In genomic region chr5:2782658-2783057, GRCh38 we compare ENCODE assay signal across 27 cellular contexts. TPM values are rescaled to one million over a fixed set of nuclear protein-coding genes. Genes with fewer than 3 reads are reported as not detected.
"Had no signal": no experiment of that assay in that cellular context is flagged by ENCODE, and none has a peak within 500 bp of the region (broad histone marks: within the 10 kb centered on the region; RNA-seq: fewer than 3 reads in every experiment).

No MANE protein-coding gene starts in this region.

- DNase-seq: naive thymus-derived CD4-positive, alpha-beta T cell; natural killer cell; nucleus accumbens; pancreas; psoas muscle; right cardiac atrium; right lobe of liver; sigmoid colon; small intestine; stimulated activated CD4-positive, alpha-beta T cell treated with anti-CD3 and anti-CD28 coated beads, Interleukin-15, amount 100 ng/mL, for 24 hours; stimulated activated CD4-positive, alpha-beta T cell treated with anti-CD3 and anti-CD28 coated beads, Interleukin-2, amount 100 ng/mL, for 24 hours; stimulated activated CD4-positive, alpha-beta T cell treated with anti-CD3 and anti-CD28 coated beads, Interleukin-2, amount 100 ng/mL, for 48 hours; stimulated activated CD4-positive, alpha-beta T cell treated with anti-CD3 and anti-CD28 coated beads, Interleukin-4, amount 100 ng/mL, for 24 hours; stimulated activated naive B cell treated with anti-CD40 and anti-IgM and Interleukin-4, amounts not matched to agents 10 μg/mL and 1 μg/mL and 100 μg/mL, for 72 hours; stimulated activated naive CD8-positive, alpha-beta T cell treated with anti-CD3 and anti-CD28 coated beads, Interleukin-15, amount 100 ng/mL, for 72 hours; stimulated activated naive CD8-positive, alpha-beta T cell treated with anti-CD3 and anti-CD28 coated beads, Interleukin-15, Interleukin-2, amounts not matched to agents 100 U/mL and 50 U/mL, for 24 hours; substantia nigra; testis; tibial artery; transverse colon had no signal

- H3K9me3 ChIP-seq: neutrophil, pancreas, psoas muscle, right lobe of liver, testis, tibial artery, transverse colon, vagina had no signal

- H3K4me3 ChIP-seq: neural progenitor cell, pancreas, psoas muscle, right lobe of liver, sigmoid colon, suprapubic skin, testis, tibial artery, transverse colon, vagina had no signal

- H3K4me3 Mint-ChIP-seq: naive thymus-derived CD4-positive, alpha-beta T cell; natural killer cell; nephron; neural progenitor cell; stimulated activated effector memory CD8-positive, alpha-beta T cell treated with anti-CD3 and anti-CD28 coated beads, Interleukin-12 subunit alpha, Interleukin-12 subunit beta, amount 100 ng/mL, for 72 hours; stimulated activated naive B cell treated with anti-CD40 and anti-IgM and Interleukin-4, amounts not matched to agents 10 μg/mL and 1 μg/mL and 100 μg/mL, for 72 hours; stimulated activated naive CD8-positive, alpha-beta T cell treated with anti-CD3 and anti-CD28 coated beads, Interleukin-15, amount 100 ng/mL, for 72 hours had no signal

- H2AFZ ChIP-seq: neural progenitor cell had no signal

- H3K27ac Mint-ChIP-seq: naive thymus-derived CD4-positive, alpha-beta T cell; natural killer cell; nephron; neural progenitor cell; progenitor cell of endocrine pancreas; stimulated activated effector memory CD8-positive, alpha-beta T cell treated with anti-CD3 and anti-CD28 coated beads, Interleukin-12 subunit alpha, Interleukin-12 subunit beta, amount 100 ng/mL, for 72 hours; stimulated activated naive B cell treated with anti-CD40 and anti-IgM and Interleukin-4, amounts not matched to agents 10 μg/mL and 1 μg/mL and 100 μg/mL, for 72 hours; stimulated activated naive CD8-positive, alpha-beta T cell treated with anti-CD3 and anti-CD28 coated beads, Interleukin-15, amount 100 ng/mL, for 72 hours had no signal

- H3K27me3 ChIP-seq: neural progenitor cell, neutrophil, pancreas, right lobe of liver, sigmoid colon, suprapubic skin, testis, tibial artery, transverse colon, vagina had no signal

- H3K36me3 Mint-ChIP-seq: natural killer cell; stimulated activated effector memory CD8-positive, alpha-beta T cell treated with anti-CD3 and anti-CD28 coated beads, Interleukin-12 subunit alpha, Interleukin-12 subunit beta, amount 100 ng/mL, for 72 hours; stimulated activated naive B cell treated with anti-CD40 and anti-IgM and Interleukin-4, amounts not matched to agents 10 μg/mL and 1 μg/mL and 100 μg/mL, for 72 hours had no signal

- H3K4me1 Mint-ChIP-seq: naive thymus-derived CD4-positive, alpha-beta T cell; natural killer cell; nephron; neural progenitor cell; stimulated activated effector memory CD8-positive, alpha-beta T cell treated with anti-CD3 and anti-CD28 coated beads, Interleukin-12 subunit alpha, Interleukin-12 subunit beta, amount 100 ng/mL, for 72 hours; stimulated activated naive B cell treated with anti-CD40 and anti-IgM and Interleukin-4, amounts not matched to agents 10 μg/mL and 1 μg/mL and 100 μg/mL, for 72 hours; stimulated activated naive CD8-positive, alpha-beta T cell treated with anti-CD3 and anti-CD28 coated beads, Interleukin-15, amount 100 ng/mL, for 72 hours had no signal

- H3K27me3 Mint-ChIP-seq: stimulated activated naive B cell treated with anti-CD40 and anti-IgM and Interleukin-4, amounts not matched to agents 10 μg/mL and 1 μg/mL and 100 μg/mL, for 72 hours; stimulated activated naive CD8-positive, alpha-beta T cell treated with anti-CD3 and anti-CD28 coated beads, Interleukin-15, amount 100 ng/mL, for 72 hours had no signal

- ATAC-seq: naive thymus-derived CD4-positive, alpha-beta T cell; natural killer cell; pancreas; psoas muscle; right cardiac atrium; right lobe of liver; stimulated activated effector memory CD8-positive, alpha-beta T cell treated with anti-CD3 and anti-CD28 coated beads, Interleukin-12 subunit alpha, Interleukin-12 subunit beta, amount 100 ng/mL, for 72 hours; stimulated activated naive B cell treated with anti-CD40 and anti-IgM and Interleukin-4, amounts not matched to agents 10 μg/mL and 1 μg/mL and 100 μg/mL, for 72 hours; stimulated activated naive CD8-positive, alpha-beta T cell treated with anti-CD3 and anti-CD28 coated beads, Interleukin-15, amount 100 ng/mL, for 72 hours; stimulated activated naive CD8-positive, alpha-beta T cell treated with anti-CD3 and anti-CD28 coated beads, Interleukin-15, Interleukin-2, amounts not matched to agents 100 U/mL and 50 U/mL, for 24 hours had no signal

- H3K4me2 ChIP-seq: neural progenitor cell had no signal

- H3K9ac ChIP-seq: neural progenitor cell had no signal

- H3K27ac ChIP-seq: neural progenitor cell, neutrophil, pancreas, psoas muscle, right lobe of liver, sigmoid colon, suprapubic skin, testis, tibial artery, transverse colon, vagina had no signal

- H3K36me3 ChIP-seq: neural progenitor cell, neutrophil, pancreas, right lobe of liver, sigmoid colon, suprapubic skin, tibial artery, transverse colon, vagina had no signal

- H3K4me1 ChIP-seq: neural progenitor cell, pancreas, psoas muscle, right lobe of liver, sigmoid colon, suprapubic skin, testis, transverse colon, vagina had no signal

RNA-seq across cellular contexts. Expression of gene IRX2, which starts 31.2 kb away (rescaled TPM):
- total RNA-seq: naive thymus-derived CD4-positive, alpha-beta T cell; natural killer cell; right lobe of liver; sigmoid colon; transverse colon had no signal
- polyA plus RNA-seq: naive thymus-derived CD4-positive, alpha-beta T cell had no signal
